In the genomic region with DNA sequence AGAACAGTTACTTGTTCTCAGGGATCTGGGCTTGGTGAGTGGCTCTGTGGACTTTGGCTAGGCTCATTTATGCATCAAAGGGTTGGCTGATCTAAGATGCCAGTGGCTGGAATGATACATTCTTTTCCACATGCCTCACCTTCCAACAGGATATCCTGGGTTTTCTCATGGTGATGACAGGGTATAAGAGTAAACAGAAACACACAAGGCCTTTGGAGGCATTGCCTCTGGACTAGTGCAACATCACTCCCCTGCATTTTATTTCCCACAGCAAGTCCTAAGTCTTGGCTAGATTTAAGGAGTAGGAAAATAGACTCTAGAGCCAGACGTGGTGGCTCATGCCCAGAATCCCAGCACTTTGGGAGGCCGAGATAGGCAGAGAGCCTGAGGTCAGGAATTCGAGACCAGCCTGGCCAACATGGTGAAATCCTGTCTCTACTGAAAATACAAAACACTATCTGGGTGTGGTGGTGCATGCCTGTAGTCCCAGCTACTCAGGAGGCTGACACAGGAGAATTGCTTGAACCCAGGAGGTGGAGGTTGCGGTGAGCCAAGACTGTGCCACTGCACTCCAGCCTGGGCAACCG, we compare ENCODE assay signal across 14 cellular contexts. TPM values are rescaled to one million over a fixed set of nuclear protein-coding genes. Genes with fewer than 3 reads are reported as not detected.
DNase-seq lines count a peak whose midpoint lies in the region; ATAC-seq, FAIRE-seq and TF ChIP-seq lines count a peak whose summit lies in the region.
"Had no signal": no experiment of that assay in that cellular context is flagged by ENCODE, and none has a peak within 500 bp of the region (broad histone marks: within the 10 kb centered on the region; RNA-seq: fewer than 3 reads in every experiment).

No MANE protein-coding gene starts in this region.

- no peaks in the 10 kb centered on the region for H3K9me1 ChIP-seq in keratinocyte (ENCODE audit: control insufficient read depth, extremely low read depth, insufficient read depth, low read length)

- H2AFZ ChIP-seq in keratinocyte (ENCODE audit: control insufficient read depth, low read length) = no peak overlapping the region

- no peaks in the 10 kb centered on the region for H3K36me3 ChIP-seq in brain microvascular endothelial cell (replicated peaks)
- no peaks in the 10 kb centered on the region for H3K36me3 ChIP-seq in keratinocyte (ENCODE audit: control insufficient read depth in 2 of 2, extremely low read depth in 1 of 2, insufficient read depth in 2 of 2, low read length in 2 of 2)
- H3K36me3 ChIP-seq in left ventricle myocardium inferior = no peaks in the 10 kb centered on the region
- H3K36me3 ChIP-seq in H7 (replicated peaks; ENCODE audit: control insufficient read depth, insufficient read depth, low read length) = no peaks in the 10 kb centered on the region
- H3K36me3 ChIP-seq: ascending aorta, heart left ventricle, sigmoid colon had no signal

- H3K79me2 ChIP-seq in keratinocyte (ENCODE audit: control insufficient read depth, insufficient read depth, low read length) = no peaks in the 10 kb centered on the region

- FAIRE-seq in keratinocyte (lab: Jason Lieb, UNC) = peak; percentile 91
- FAIRE-seq: TTC549 had no signal

- no peak for ATAC-seq in GM19463 (IDR thresholded peaks at IDR 0.05; ENCODE audit: unreplicated experiment)
- ATAC-seq: heart left ventricle had no signal

- H3K9me3 ChIP-seq in keratinocyte (ENCODE audit: control insufficient read depth, low read depth, low read length) (no peaks in the 10 kb centered on the region), left ventricle myocardium inferior (replicated peaks) (no peaks in the 10 kb centered on the region)
- H3K9me3 ChIP-seq: ascending aorta, sigmoid colon had no signal

- H3K27me3 ChIP-seq in brain microvascular endothelial cell (replicated peaks) (no peaks in the 10 kb centered on the region), keratinocyte (ENCODE audit: control insufficient read depth, extremely low read depth, insufficient read depth, low read length) (no peaks in the 10 kb centered on the region), left ventricle myocardium inferior (ENCODE audit: low read depth) (peaks cover 87% of the 10 kb centered on the region), H7 (ENCODE audit: control insufficient read depth, insufficient read depth, low read length) (no peaks in the 10 kb centered on the region)
- H3K27me3 ChIP-seq: ascending aorta had no signal

- H3K9ac ChIP-seq in keratinocyte (ENCODE audit: control insufficient read depth, extremely low read depth, insufficient read depth, low read length) = no peak overlapping the region
- H3K9ac ChIP-seq: KMS-11 had no signal

- H3K4me3 ChIP-seq in brain microvascular endothelial cell (ENCODE audit: low read depth, low read length) (no peak overlapping the region), keratinocyte (ENCODE audit: control insufficient read depth in 2 of 3, extremely low read depth in 1 of 3, insufficient read depth in 2 of 3, low read depth in 1 of 3, low read length in 3 of 3) (no peak overlapping the region), left ventricle myocardium inferior (no peak overlapping the region), H7 (ENCODE audit: insufficient read depth, low read depth, low read length) (no peak overlapping the region)
- H3K4me3 ChIP-seq: ascending aorta, heart left ventricle, sigmoid colon had no signal

- H3K27ac ChIP-seq in brain microvascular endothelial cell (peak overlapping the region; percentile 84), keratinocyte (ENCODE audit: control insufficient read depth, insufficient read depth, low read length) (peak overlapping the region; percentile 65), left ventricle myocardium inferior (replicated peaks) (no peak overlapping the region)
- H3K27ac ChIP-seq: ascending aorta, C4-2B, heart left ventricle, KMS-11, sigmoid colon had no signal

- TF ChIP-seq CTCF in brain microvascular endothelial cell (IDR thresholded peaks at IDR 0.05; ENCODE audit: low read depth, low read length, missing control alignments) = no peak
- TF ChIP-seq CTCF in keratinocyte (optimal IDR thresholded peaks at IDR 0.05 in 1 of 3, IDR thresholded peaks at IDR 0.05 in 1 of 3, conservative IDR thresholded peaks at IDR 0.05 in 1 of 3; ENCODE audit: extremely low read depth in 1 of 3, insufficient read depth in 2 of 3, low read length in 3 of 3) = no peak
- TF ChIP-seq CTCF in left ventricle myocardium inferior (IDR thresholded peaks at IDR 0.05; ENCODE audit: borderline replicate concordance) = no peak

- no peak overlapping the region for H3K4me2 ChIP-seq in keratinocyte (ENCODE audit: control insufficient read depth, extremely low read depth, insufficient read depth, low read depth, low read length)
- H3K4me2 ChIP-seq: KMS-11 had no signal

- no peaks in the 10 kb centered on the region for H4K20me1 ChIP-seq in keratinocyte (ENCODE audit: control insufficient read depth, extremely low read depth, insufficient read depth, low read length)

- dilution Hi-C loops in keratinocyte (cut with MboI; ENCODE audit: extremely low pct_ligation_motif_present, low sequenced_read_pairs) = no loop called here

- intact Hi-C loops in left ventricle myocardium inferior (cut with micrococcal nuclease) = no loop called here

- peaks cover 31% of the 10 kb centered on the region for H3K4me1 ChIP-seq in keratinocyte (ENCODE audit: control insufficient read depth, extremely low read depth, insufficient read depth, low read length)
- H3K4me1 ChIP-seq in left ventricle myocardium inferior = no peaks in the 10 kb centered on the region
- H3K4me1 ChIP-seq: ascending aorta, heart left ventricle had no signal

- in situ Hi-C loops in Caki2 (cut with HindIII; ENCODE audit: low pct_unique_long_range_greater_than_20kb, low sequenced_read_pairs) = no loop called here
- in situ Hi-C loops in brain microvascular endothelial cell (cut with HindIII; ENCODE audit: low pct_ligation_motif_present, low sequenced_read_pairs) = no loop called here

- DNase-seq in Caki2 (ENCODE audit: low read depth) (peak; percentile 91), M059J (ENCODE audit: low read depth) (peak; percentile 98), brain microvascular endothelial cell (peak; percentile 82), keratinocyte (ENCODE audit: low read depth, low spot score) (peak; percentile 25), left ventricle myocardium inferior (no peak), medulla oblongata (ENCODE audit: extremely low spot score) (no peak), H7 (no peak)
- DNase-seq: heart left ventricle, sigmoid colon had no signal

RNA-seq across cellular contexts. Expression of a gene that starts 47.9 kb away (rescaled TPM):
- not detected in 2 replicates for total RNA-seq in Caki2 (2014; rRNA removed; shearing (Covaris generic); ENCODE audit: low replicate concordance)
- total RNA-seq in M059J (2014; rRNA removed; shearing (Covaris generic)) = not detected in 2 replicates
- polyA plus RNA-seq in keratinocyte = not detected in 3 replicates
- not detected for polyA plus RNA-seq in keratinocyte (2011; ENCODE audit: low read depth)
- not detected in 2 replicates for polyA plus RNA-seq in keratinocyte (2011; cell fraction: cytosol; rRNA removed)
- polyA plus RNA-seq in keratinocyte (2011; cell fraction: nucleus; rRNA removed) = not detected in 2 replicates
- polyA plus RNA-seq in keratinocyte (2012; ENCODE audit: low replicate concordance) = not detected in 2 replicates
- 0.13 TPM in 1 of 3 replicates, not detected in the others for polyA minus RNA-seq in keratinocyte
- polyA minus RNA-seq in keratinocyte (2011; cell fraction: cytosol; rRNA and poly(A)+ RNA removed) = not detected
- polyA minus RNA-seq in keratinocyte (2011; cell fraction: nucleus; rRNA and poly(A)+ RNA removed) = not detected in 2 replicates
- not detected for total RNA-seq in left ventricle myocardium inferior
- not detected in 2 replicates for total RNA-seq in H7 (2014; rRNA removed; shearing (Covaris generic))
- total RNA-seq: ascending aorta had no signal
- polyA plus RNA-seq: heart left ventricle had no signal

Comparison
In these comparisons a context has a peak if more than half of its experiments do, and no peak if none do; other contexts are left out.
1. DNase-seq: peak in Caki2 (single experiment), M059J (single experiment), brain microvascular endothelial cell (single experiment) and keratinocyte (single experiment); none in left ventricle myocardium inferior (single experiment), medulla oblongata (single experiment) and H7 (single experiment).